8 cellular contexts compared by ENCODE assay signal in genomic region chr4:25233737-25234389, GRCh38. TPM values are rescaled to one million over a fixed set of nuclear protein-coding genes. Genes with fewer than 3 reads are reported as not detected.
A peak's percentile ranks its signal among the peaks of the same experiment; 100 is the strongest.
DNase-seq lines count a peak whose midpoint lies in the region; ATAC-seq and TF ChIP-seq lines count a peak whose summit lies in the region.

Gene PI4K2B, plus strand, starts transcription at chr4:25234033. Its CDS starts 131 bp downstream, at chr4:25234164.

- H3K36me3 ChIP-seq in thymus (ENCODE audit: control insufficient read depth, insufficient read depth): no peaks in the 10 kb centered on the region

- under 1% methylated on average over 72 of the region's 72 CpGs for whole genome bisulfite sequencing in thymus

- no peak for TF ChIP-seq CTCF in osteocyte (IDR thresholded peaks at IDR 0.05)

- H3K27me3 ChIP-seq in thymus (ENCODE audit: control insufficient read depth, insufficient read depth): no peaks in the 10 kb centered on the region

- H3K27me3 Mint-ChIP-seq in activated naive CD4-positive, alpha-beta T cell treated with anti-CD3 and anti-CD28 coated beads, Interleukin-2, amount 50 U/mL, for 24 hours: no peaks in the 10 kb centered on the region
- peaks cover 8% of the 10 kb centered on the region for H3K27me3 Mint-ChIP-seq in osteocyte (ENCODE audit: unreplicated experiment)

- H3K27ac ChIP-seq in thymus (ENCODE audit: low read depth): peak within 1 kb of the TSS; percentile 91

- DNase-seq in NCI-H1092 (lab: John Stamatoyannopoulos, UW): peak; percentile 82
- no peak for DNase-seq in glomerular endothelial cell (ENCODE audit: extremely low read depth, low read depth, low spot score)
- peak; percentile 95 for DNase-seq in osteocyte (ENCODE audit: extremely low spot score, unreplicated experiment)

- H3K27ac Mint-ChIP-seq in activated naive CD4-positive, alpha-beta T cell treated with anti-CD3 and anti-CD28 coated beads, Interleukin-2, amount 50 U/mL, for 24 hours: peak within 1 kb of the TSS; percentile 98
- H3K27ac Mint-ChIP-seq in osteocyte (ENCODE audit: unreplicated experiment): peak within 1 kb of the TSS; percentile 84

- H3K4me1 ChIP-seq in thymus (ENCODE audit: control insufficient read depth, insufficient read depth, low read length): peaks cover 9% of the 10 kb centered on the region

- H3K4me3 ChIP-seq in GM08714 (ENCODE audit: low read length) (peak within 1 kb of the TSS; percentile 89), thymus (ENCODE audit: low read length) (peak within 1 kb of the TSS; percentile 64)

- peaks cover 52% of the 10 kb centered on the region for H3K4me1 Mint-ChIP-seq in activated naive CD4-positive, alpha-beta T cell treated with anti-CD3 and anti-CD28 coated beads, Interleukin-2, amount 50 U/mL, for 24 hours
- peaks cover 12% of the 10 kb centered on the region for H3K4me1 Mint-ChIP-seq in osteocyte (ENCODE audit: unreplicated experiment)

- peak within 1 kb of the TSS; percentile 99 for H3K4me3 Mint-ChIP-seq in activated naive CD4-positive, alpha-beta T cell treated with anti-CD3 and anti-CD28 coated beads, Interleukin-2, amount 50 U/mL, for 24 hours
- H3K4me3 Mint-ChIP-seq in osteocyte (ENCODE audit: unreplicated experiment): peak within 1 kb of the TSS; percentile 87

- H3K9me3 ChIP-seq in thymus (ENCODE audit: control insufficient read depth): no peaks in the 10 kb centered on the region

- ATAC-seq in HG02588 (IDR thresholded peaks at IDR 0.05; ENCODE audit: unreplicated experiment) (peak; percentile 80), SK-N-SH treated with all-trans-retinoic acid at 6 μM for 48 hours (peak; percentile 88)

- peaks cover 19% of the 10 kb centered on the region for H3K36me3 Mint-ChIP-seq in activated naive CD4-positive, alpha-beta T cell treated with anti-CD3 and anti-CD28 coated beads, Interleukin-2, amount 50 U/mL, for 24 hours
- H3K36me3 Mint-ChIP-seq in osteocyte (ENCODE audit: unreplicated experiment): peaks cover 4% of the 10 kb centered on the region

- H3K9me3 Mint-ChIP-seq in activated naive CD4-positive, alpha-beta T cell treated with anti-CD3 and anti-CD28 coated beads, Interleukin-2, amount 50 U/mL, for 24 hours: peaks cover 7% of the 10 kb centered on the region
- H3K9me3 Mint-ChIP-seq in osteocyte (ENCODE audit: unreplicated experiment): peaks cover 36% of the 10 kb centered on the region

TF ChIP-seq in SK-N-SH treated with all-trans-retinoic acid at 6 μM for 48 hours, 23 proteins besides CTCF, POLR2A, EP300 and RAD21:
- no peak for TF ChIP-seq OSR1 (CRISPR knock-in tag; IDR thresholded peaks at IDR 0.05)
- TF ChIP-seq ZNF70 (CRISPR knock-in tag; IDR thresholded peaks at IDR 0.05): no peak
- TF ChIP-seq, protein P1, sequence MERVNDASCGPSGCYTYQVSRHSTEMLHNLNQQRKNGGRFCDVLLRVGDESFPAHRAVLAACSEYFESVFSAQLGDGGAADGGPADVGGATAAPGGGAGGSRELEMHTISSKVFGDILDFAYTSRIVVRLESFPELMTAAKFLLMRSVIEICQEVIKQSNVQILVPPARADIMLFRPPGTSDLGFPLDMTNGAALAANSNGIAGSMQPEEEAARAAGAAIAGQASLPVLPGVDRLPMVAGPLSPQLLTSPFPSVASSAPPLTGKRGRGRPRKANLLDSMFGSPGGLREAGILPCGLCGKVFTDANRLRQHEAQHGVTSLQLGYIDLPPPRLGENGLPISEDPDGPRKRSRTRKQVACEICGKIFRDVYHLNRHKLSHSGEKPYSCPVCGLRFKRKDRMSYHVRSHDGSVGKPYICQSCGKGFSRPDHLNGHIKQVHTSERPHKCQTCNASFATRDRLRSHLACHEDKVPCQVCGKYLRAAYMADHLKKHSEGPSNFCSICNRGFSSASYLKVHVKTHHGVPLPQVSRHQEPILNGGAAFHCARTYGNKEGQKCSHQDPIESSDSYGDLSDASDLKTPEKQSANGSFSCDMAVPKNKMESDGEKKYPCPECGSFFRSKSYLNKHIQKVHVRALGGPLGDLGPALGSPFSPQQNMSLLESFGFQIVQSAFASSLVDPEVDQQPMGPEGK (CRISPR knock-in tag; IDR thresholded peaks at IDR 0.05; ENCODE audit: borderline replicate concordance): no peak
- no peak for TF ChIP-seq ESRRG (CRISPR knock-in tag; IDR thresholded peaks at IDR 0.05)
- no peak for TF ChIP-seq GLIS3 (CRISPR knock-in tag; IDR thresholded peaks at IDR 0.05)
- TF ChIP-seq, protein P2, sequence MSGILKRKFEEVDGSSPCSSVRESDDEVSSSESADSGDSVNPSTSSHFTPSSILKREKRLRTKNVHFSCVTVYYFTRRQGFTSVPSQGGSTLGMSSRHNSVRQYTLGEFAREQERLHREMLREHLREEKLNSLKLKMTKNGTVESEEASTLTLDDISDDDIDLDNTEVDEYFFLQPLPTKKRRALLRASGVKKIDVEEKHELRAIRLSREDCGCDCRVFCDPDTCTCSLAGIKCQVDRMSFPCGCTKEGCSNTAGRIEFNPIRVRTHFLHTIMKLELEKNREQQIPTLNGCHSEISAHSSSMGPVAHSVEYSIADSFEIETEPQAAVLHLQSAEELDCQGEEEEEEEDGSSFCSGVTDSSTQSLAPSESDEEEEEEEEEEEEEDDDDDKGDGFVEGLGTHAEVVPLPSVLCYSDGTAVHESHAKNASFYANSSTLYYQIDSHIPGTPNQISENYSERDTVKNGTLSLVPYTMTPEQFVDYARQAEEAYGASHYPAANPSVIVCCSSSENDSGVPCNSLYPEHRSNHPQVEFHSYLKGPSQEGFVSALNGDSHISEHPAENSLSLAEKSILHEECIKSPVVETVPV (CRISPR knock-in tag; IDR thresholded peaks at IDR 0.05): no peak
- no peak for TF ChIP-seq SNAI2 (CRISPR knock-in tag; IDR thresholded peaks at IDR 0.05)
- TF ChIP-seq ZFP30 (CRISPR knock-in tag; IDR thresholded peaks at IDR 0.05): no peak
- no peak for TF ChIP-seq TCF4 (CRISPR knock-in tag; IDR thresholded peaks at IDR 0.05; ENCODE audit: borderline replicate concordance)
- TF ChIP-seq, protein P3, sequence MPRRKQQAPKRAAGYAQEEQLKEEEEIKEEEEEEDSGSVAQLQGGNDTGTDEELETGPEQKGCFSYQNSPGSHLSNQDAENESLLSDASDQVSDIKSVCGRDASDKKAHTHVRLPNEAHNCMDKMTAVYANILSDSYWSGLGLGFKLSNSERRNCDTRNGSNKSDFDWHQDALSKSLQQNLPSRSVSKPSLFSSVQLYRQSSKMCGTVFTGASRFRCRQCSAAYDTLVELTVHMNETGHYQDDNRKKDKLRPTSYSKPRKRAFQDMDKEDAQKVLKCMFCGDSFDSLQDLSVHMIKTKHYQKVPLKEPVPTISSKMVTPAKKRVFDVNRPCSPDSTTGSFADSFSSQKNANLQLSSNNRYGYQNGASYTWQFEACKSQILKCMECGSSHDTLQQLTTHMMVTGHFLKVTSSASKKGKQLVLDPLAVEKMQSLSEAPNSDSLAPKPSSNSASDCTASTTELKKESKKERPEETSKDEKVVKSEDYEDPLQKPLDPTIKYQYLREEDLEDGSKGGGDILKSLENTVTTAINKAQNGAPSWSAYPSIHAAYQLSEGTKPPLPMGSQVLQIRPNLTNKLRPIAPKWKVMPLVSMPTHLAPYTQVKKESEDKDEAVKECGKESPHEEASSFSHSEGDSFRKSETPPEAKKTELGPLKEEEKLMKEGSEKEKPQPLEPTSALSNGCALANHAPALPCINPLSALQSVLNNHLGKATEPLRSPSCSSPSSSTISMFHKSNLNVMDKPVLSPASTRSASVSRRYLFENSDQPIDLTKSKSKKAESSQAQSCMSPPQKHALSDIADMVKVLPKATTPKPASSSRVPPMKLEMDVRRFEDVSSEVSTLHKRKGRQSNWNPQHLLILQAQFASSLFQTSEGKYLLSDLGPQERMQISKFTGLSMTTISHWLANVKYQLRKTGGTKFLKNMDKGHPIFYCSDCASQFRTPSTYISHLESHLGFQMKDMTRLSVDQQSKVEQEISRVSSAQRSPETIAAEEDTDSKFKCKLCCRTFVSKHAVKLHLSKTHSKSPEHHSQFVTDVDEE (CRISPR knock-in tag; IDR thresholded peaks at IDR 0.05): no peak
- TF ChIP-seq TOX (CRISPR knock-in tag; IDR thresholded peaks at IDR 0.05; ENCODE audit: borderline replicate concordance): no peak
- TF ChIP-seq ISL1 (CRISPR knock-in tag; IDR thresholded peaks at IDR 0.05): no peak
- no peak for TF ChIP-seq ZNF8 (CRISPR knock-in tag; IDR thresholded peaks at IDR 0.05)
- TF ChIP-seq RARB (CRISPR knock-in tag; IDR thresholded peaks at IDR 0.05): no peak
- no peak for TF ChIP-seq POU6F1 (CRISPR knock-in tag; IDR thresholded peaks at IDR 0.05; ENCODE audit: borderline replicate concordance, low read depth)

RNA-seq across cellular contexts. Expression of gene PI4K2B, which starts in this region (rescaled TPM):
- 14.7 and 18.1 TPM in 2 replicates for total RNA-seq in glomerular endothelial cell
- 9.7 and 11.1 TPM in 2 replicates for total RNA-seq in osteocyte
- 24.0 TPM for polyA plus RNA-seq in thymus
